Comparison of ENCODE assay signal across 8 cellular contexts in the genomic region with DNA sequence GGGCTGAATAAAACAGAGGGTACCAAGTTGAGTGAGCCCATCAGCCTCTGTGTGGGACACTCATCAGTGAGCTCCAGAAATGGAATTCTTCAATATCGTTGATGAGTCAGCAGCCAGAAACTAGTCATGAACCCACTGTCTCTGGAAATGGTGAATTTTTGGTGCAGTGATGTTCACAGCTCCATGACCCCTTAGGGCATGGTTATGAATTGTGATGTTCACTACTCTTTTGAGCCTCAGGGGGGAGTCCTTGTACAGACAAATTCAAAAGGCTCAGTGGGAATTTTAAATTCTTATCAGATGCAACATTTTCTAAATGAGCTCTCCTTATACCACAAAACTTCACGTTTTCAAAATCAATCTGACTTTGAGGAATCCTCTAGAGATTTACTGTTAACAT.
DNase-seq lines count a peak whose midpoint lies in the region; TF ChIP-seq lines count a peak whose summit lies in the region.

No MANE protein-coding gene starts in this region.

- no peak overlapping the region for H2BK12ac ChIP-seq in H9 (ENCODE audit: insufficient read length, low read depth, low read length)

- H3K4me3 Mint-ChIP-seq in Caco-2 (ENCODE audit: unreplicated experiment) = no peak overlapping the region
- no peak overlapping the region for H3K4me3 Mint-ChIP-seq in H9

- H2BK5ac ChIP-seq in H9 (ENCODE audit: insufficient read length, low read length) = no peak overlapping the region

- no peak overlapping the region for H2BK15ac ChIP-seq in H9 (ENCODE audit: low read depth, low read length)

- no peaks in the 10 kb centered on the region for H3K23me2 ChIP-seq in H9 (ENCODE audit: insufficient read length, low read depth, low read length, poor library complexity, severe bottlenecking)

- H3K4me3 ChIP-seq in Caco-2 (ENCODE audit: low read depth, low read length) (no peak overlapping the region), skeletal muscle cell (ENCODE audit: low read depth, low read length) (no peak overlapping the region)

- H3K9me3 ChIP-seq in Caco-2 (no peaks in the 10 kb centered on the region), H9 (ENCODE audit: control insufficient read depth, low read depth, low read length) (no peaks in the 10 kb centered on the region)

- TF ChIP-seq POLR2A in erythroblast (IDR thresholded peaks at IDR 0.05; ENCODE audit: low read length) = no peak

- H3K79me1 ChIP-seq in H9 (ENCODE audit: insufficient read depth, low read depth, low read length, poor library complexity, severe bottlenecking) = no peaks in the 10 kb centered on the region

- H4K8ac ChIP-seq in H9 (replicated peaks; ENCODE audit: insufficient read length, low read depth, low read length) = no peak overlapping the region

- H2BK20ac ChIP-seq in H9 (ENCODE audit: low read depth, low read length, poor library complexity, severe bottlenecking) = no peak overlapping the region

- no peaks in the 10 kb centered on the region for H3K9me3 Mint-ChIP-seq in Caco-2 (ENCODE audit: unreplicated experiment)
- no peaks in the 10 kb centered on the region for H3K9me3 Mint-ChIP-seq in H9

- H3K4me1 Mint-ChIP-seq in Caco-2 (ENCODE audit: low read depth, unreplicated experiment) = no peaks in the 10 kb centered on the region
- peaks cover 14 to 15% of the 10 kb centered on the region in 2 experiments; a peak in 3 of 4 replicates for H3K4me1 Mint-ChIP-seq in H9

- DNase-seq in Caco-2 = peak in 1 of 2 experiments; percentile 37
- DNase-seq in H9 = no peak
- peak; percentile 17 for DNase-seq in NCI-H748 treated with DMSO at 0.1 percent for 48 hours (lab: John Stamatoyannopoulos, UW)
- DNase-seq in erythroblast (lab: John Stamatoyannopoulos, UW) = peak; percentile 7 to 19
- peak; percentile 37 for DNase-seq in skeletal muscle cell (ENCODE audit: low read depth)
- DNase-seq in retina = no peak
- DNase-seq in cerebellum (ENCODE audit: low spot score) = no peak
- no peak for DNase-seq in NCI-H1436 (lab: John Stamatoyannopoulos, UW)

- no peak overlapping the region for H3K14ac ChIP-seq in H9 (ENCODE audit: insufficient read depth, low read length)

- BruUV-seq in Caco-2 (replicated peaks; lab: Mats Ljungman, UMichigan) = no TSS peak

- H3T11ph ChIP-seq in H9 (ENCODE audit: low read length) = no peak overlapping the region

- H3K23ac ChIP-seq in H9 (ENCODE audit: insufficient read length, low read depth, low read length) = no peak overlapping the region

- intact Hi-C loops in Caco-2 (cut with micrococcal nuclease; ENCODE audit: unreplicated experiment) = loop anchor here (1.0 to 2.0 kb wide), 3 partner anchors 93 to 300 kb away; no protein-coding TSS in a partner anchor

- no peak overlapping the region for H3K4me2 ChIP-seq in H9 (ENCODE audit: insufficient read depth, insufficient read length, low read length)

- H3K79me2 ChIP-seq in H9 (ENCODE audit: insufficient read depth, low read length) = no peaks in the 10 kb centered on the region

- H2AK5ac ChIP-seq in H9 (ENCODE audit: insufficient read length, low read length) = no peak overlapping the region

- H3K27ac ChIP-seq in H9 (ENCODE audit: insufficient read length, low read depth, low read length) = no peak overlapping the region

- no peak overlapping the region for H4K5ac ChIP-seq in H9 (ENCODE audit: insufficient read length, low read depth, low read length)

- H3K27me3 ChIP-seq in Caco-2 (replicated peaks; ENCODE audit: control insufficient read depth, insufficient read depth, low read length) = no peaks in the 10 kb centered on the region
- no peaks in the 10 kb centered on the region for H3K27me3 ChIP-seq in H9 (ENCODE audit: insufficient read depth, low read length)

- POLR2A ChIA-PET in Caco-2 (lab: Charles Lee) = no interaction called here

- no peaks in the 10 kb centered on the region for H3K4me1 ChIP-seq in Caco-2
- H3K4me1 ChIP-seq in H9 (ENCODE audit: insufficient read depth, low read length) = peaks cover 2% of the 10 kb centered on the region; the same call in 1 of the 2 replicates

- no peak overlapping the region for H3K9ac ChIP-seq in H9 (ENCODE audit: extremely low read depth, insufficient read length, low read length)

- H3K18ac ChIP-seq in H9 (ENCODE audit: insufficient read length, low read depth, low read length) = no peak overlapping the region

- TF ChIP-seq CTCF in Caco-2 (IDR thresholded peaks at IDR 0.05; ENCODE audit: insufficient read depth in 1 of 2, low read depth in 1 of 2, low read length in 1 of 2, severe bottlenecking in 1 of 2, unreplicated experiment in 1 of 2) = peak; percentile 41 to 63
- peak; percentile 73 for TF ChIP-seq CTCF in H9 (conservative IDR thresholded peaks at IDR 0.05)

- H2BK120ac ChIP-seq in H9 (ENCODE audit: low read depth, low read length, poor library complexity, severe bottlenecking) = no peak overlapping the region

- WGBS in H9 (ENCODE audit: extremely low coverage, insufficient read length, low lambda C conversion rate) = no CpG with 5 or more reads among the region's 2 CpGs

- no peak overlapping the region for H3K4ac ChIP-seq in H9 (ENCODE audit: low read depth, low read length)

- no peak overlapping the region for H2AFZ ChIP-seq in H9 (ENCODE audit: low read length)

- no peaks in the 10 kb centered on the region for H4K20me1 ChIP-seq in H9 (ENCODE audit: control insufficient read depth, insufficient read depth, insufficient read length)

- peaks cover 5% of the 10 kb centered on the region for H3K27me3 Mint-ChIP-seq in Caco-2 (ENCODE audit: insufficient read depth, unreplicated experiment)
- no peaks in the 10 kb centered on the region for H3K27me3 Mint-ChIP-seq in H9 (ENCODE audit: low read depth)

- H3K27ac Mint-ChIP-seq in Caco-2 (ENCODE audit: unreplicated experiment) (no peak overlapping the region), H9 (no peak overlapping the region)

- CTCF ChIA-PET in Caco-2 (lab: Charles Lee) = interaction anchor here (0.5 to 1.3 kb wide), 6 partner anchors 12 to 130 kb away, joined by 3 to 8 read pairs (median 4); no protein-coding TSS in a partner anchor

- H3K36me3 Mint-ChIP-seq in Caco-2 (ENCODE audit: insufficient read depth, unreplicated experiment) (no peaks in the 10 kb centered on the region), H9 (ENCODE audit: insufficient read depth in 1 of 3, low read depth in 3 of 3) (peaks cover 0 to 1% (median 0%) of the 10 kb centered on the region in 3 experiments; a peak in 1 of 7 replicates)

- H3K56ac ChIP-seq in H9 (ENCODE audit: insufficient read length, low read depth, low read length) = no peak overlapping the region

- no peaks in the 10 kb centered on the region for H3K36me3 ChIP-seq in Caco-2 (ENCODE audit: control insufficient read depth, insufficient read depth, low read length)

- H4K91ac ChIP-seq in H9 (ENCODE audit: insufficient read length, low read depth, low read length) = no peak overlapping the region

Comparison
In these comparisons a context has a peak if more than half of its experiments do, and no peak if none do; other contexts are left out.
1. DNase-seq: peak in NCI-H748 treated with DMSO at 0.1 percent for 48 hours (single experiment), erythroblast (2 of 2) and skeletal muscle cell (single experiment); none in H9 (single experiment), retina (single experiment), cerebellum (single experiment) and NCI-H1436 (single experiment).